Comparison of ENCODE assay signal across 25 cellular contexts in the genomic region with DNA sequence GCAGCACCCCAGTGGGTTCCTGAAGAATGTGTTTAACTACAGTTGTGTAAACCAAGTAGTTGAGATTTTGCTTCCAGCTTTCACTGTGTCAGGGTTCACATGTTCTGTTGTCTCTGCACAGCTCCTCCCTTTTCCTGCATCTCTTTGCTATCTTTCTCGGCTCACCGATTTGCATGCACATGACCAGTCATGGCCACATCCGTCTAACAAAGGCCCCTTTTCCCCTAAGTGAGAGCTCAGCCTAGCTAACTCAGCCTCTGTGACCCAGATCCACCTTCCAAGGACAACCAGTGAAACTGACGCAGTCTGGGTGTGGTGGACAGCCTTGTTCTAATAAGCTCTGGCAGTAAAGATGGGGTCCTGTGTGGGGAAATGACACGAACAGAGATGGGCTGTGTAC.
DNase-seq lines count a peak whose midpoint lies in the region; ATAC-seq and TF ChIP-seq lines count a peak whose summit lies in the region.
"Had no signal": no experiment of that assay in that cellular context is flagged by ENCODE, and none has a peak within 500 bp of the region (broad histone marks: within the 10 kb centered on the region; RNA-seq: fewer than 3 reads in every experiment).

No MANE protein-coding gene starts in this region.

- no peaks in the 10 kb centered on the region for H3K4me1 Mint-ChIP-seq in T-helper 17 cell
- H3K4me1 Mint-ChIP-seq in MCF 10A (ENCODE audit: insufficient read depth, unreplicated experiment), result no peaks in the 10 kb centered on the region
- H3K4me1 Mint-ChIP-seq: activated naive CD8-positive, alpha-beta T cell treated with anti-CD3 and anti-CD28 coated beads, Interleukin-2, amount 50 U/mL, for 24 hours; brain; CD4-positive, CD25-positive, alpha-beta regulatory T cell; mesothelial cell of epicardium had no signal

- H3K9me3 Mint-ChIP-seq in MCF 10A (ENCODE audit: unreplicated experiment), result no peaks in the 10 kb centered on the region
- H3K9me3 Mint-ChIP-seq: activated CD8-positive, alpha-beta T cell treated with anti-CD3 and anti-CD28 coated beads for 36 hours; brain; mesothelial cell of epicardium had no signal

- H3K4me3 ChIP-seq in OCI-LY7 (ENCODE audit: low read depth, low read length, poor library complexity, severe bottlenecking) (no peak overlapping the region), right atrium auricular region (no peak overlapping the region), trophoblast cell (ENCODE audit: low read depth, low read length) (no peak overlapping the region)
- H3K4me3 ChIP-seq: prostate gland, testis had no signal

- H3K18ac ChIP-seq in trophoblast cell (ENCODE audit: low read length), result no peak overlapping the region

- no peak overlapping the region for H4K12ac ChIP-seq in trophoblast cell (ENCODE audit: low read depth, low read length)

- no peak overlapping the region for H3K9ac ChIP-seq in trophoblast cell (ENCODE audit: low read length)

- no peak overlapping the region for H3K14ac ChIP-seq in trophoblast cell (ENCODE audit: low read length)

- no peak overlapping the region for H3K4me3 Mint-ChIP-seq in T-helper 17 cell
- H3K4me3 Mint-ChIP-seq in MCF 10A (ENCODE audit: unreplicated experiment), result no peak overlapping the region
- H3K4me3 Mint-ChIP-seq: activated CD8-positive, alpha-beta T cell treated with anti-CD3 and anti-CD28 coated beads for 36 hours; activated naive CD8-positive, alpha-beta T cell treated with anti-CD3 and anti-CD28 coated beads, Interleukin-2, amount 50 U/mL, for 24 hours; brain; CD4-positive, CD25-positive, alpha-beta regulatory T cell; mesothelial cell of epicardium had no signal

- H3K27me3 Mint-ChIP-seq in T-helper 17 cell, result no peaks in the 10 kb centered on the region
- H3K27me3 Mint-ChIP-seq in MCF 10A (ENCODE audit: insufficient read depth, unreplicated experiment), result no peaks in the 10 kb centered on the region
- H3K27me3 Mint-ChIP-seq: activated CD8-positive, alpha-beta T cell treated with anti-CD3 and anti-CD28 coated beads for 36 hours; activated naive CD8-positive, alpha-beta T cell treated with anti-CD3 and anti-CD28 coated beads, Interleukin-2, amount 50 U/mL, for 24 hours; brain; CD4-positive, CD25-positive, alpha-beta regulatory T cell had no signal

- no peak overlapping the region for H4K91ac ChIP-seq in trophoblast cell (ENCODE audit: low read depth, low read length)

- no peak overlapping the region for H3K27ac ChIP-seq in OCI-LY7 (ENCODE audit: low read depth, low read length, poor library complexity, severe bottlenecking)
- H3K27ac ChIP-seq in right atrium auricular region, result peak overlapping the region; percentile 21 to 33
- no peak overlapping the region for H3K27ac ChIP-seq in trophoblast cell (ENCODE audit: low read depth, low read length)
- H3K27ac ChIP-seq: prostate gland, testis had no signal

- no peaks in the 10 kb centered on the region for H3K9me2 ChIP-seq in OCI-LY7 (ENCODE audit: insufficient read depth, low read length)

- H3K79me2 ChIP-seq in OCI-LY7 (ENCODE audit: insufficient read depth, low read depth, low read length) (no peaks in the 10 kb centered on the region), trophoblast cell (ENCODE audit: control insufficient read depth, insufficient read depth, low read length, poor library complexity) (no peaks in the 10 kb centered on the region)

- no peak for TF ChIP-seq CTCF in OCI-LY7 (conservative IDR thresholded peaks at IDR 0.05; ENCODE audit: low read length)
- TF ChIP-seq CTCF in right atrium auricular region (IDR thresholded peaks at IDR 0.05), result no peak
- no peak for TF ChIP-seq CTCF in omental fat pad (IDR thresholded peaks at IDR 0.05)
- no peak for TF ChIP-seq CTCF in MCF 10A (IDR thresholded peaks at IDR 0.05; ENCODE audit: unreplicated experiment)

- no peak overlapping the region for H2BK12ac ChIP-seq in trophoblast cell (ENCODE audit: low read length)

- H3K27ac Mint-ChIP-seq in T-helper 17 cell (no peak overlapping the region), MCF 10A (ENCODE audit: low read depth, unreplicated experiment) (no peak overlapping the region)
- H3K27ac Mint-ChIP-seq: activated CD8-positive, alpha-beta T cell treated with anti-CD3 and anti-CD28 coated beads for 36 hours; activated naive CD8-positive, alpha-beta T cell treated with anti-CD3 and anti-CD28 coated beads, Interleukin-2, amount 50 U/mL, for 24 hours; brain; CD4-positive, CD25-positive, alpha-beta regulatory T cell; mesothelial cell of epicardium had no signal

- no peaks in the 10 kb centered on the region for H3K27me3 ChIP-seq in right atrium auricular region
- no peaks in the 10 kb centered on the region for H3K27me3 ChIP-seq in trophoblast cell (ENCODE audit: insufficient read depth, low read length)
- H3K27me3 ChIP-seq: testis had no signal

- H3K36me3 ChIP-seq in OCI-LY7 (ENCODE audit: insufficient read depth, low read length) (no peaks in the 10 kb centered on the region), right atrium auricular region (peaks cover 67% of the 10 kb centered on the region), trophoblast cell (ENCODE audit: control insufficient read depth in 1 of 2, insufficient read depth in 2 of 2, low read length in 2 of 2) (peaks cover 0 to 1% of the 10 kb centered on the region in 2 experiments)
- H3K36me3 ChIP-seq: prostate gland had no signal

- H2AFZ ChIP-seq in OCI-LY7 (ENCODE audit: low read length), result no peak overlapping the region
- H2AFZ ChIP-seq in trophoblast cell (ENCODE audit: insufficient read depth, low read length, poor library complexity), result no peak overlapping the region

- CTCF ChIA-PET in OCI-LY7 (lab: Charles Lee; ENCODE audit: unreplicated experiment) (no interaction called here), MCF 10A (lab: Yijun Ruan, JAX) (interaction anchor here (0.6 to 3.5 kb wide), 12 partner anchors 9 to 156 kb away, joined by 3 to 21 read pairs (median 5); no protein-coding TSS in a partner anchor)

- no peak overlapping the region for H4K8ac ChIP-seq in trophoblast cell (ENCODE audit: low read depth, low read length)

- H3K36me3 Mint-ChIP-seq in T-helper 17 cell (ENCODE audit: low read depth) (no peaks in the 10 kb centered on the region), MCF 10A (ENCODE audit: insufficient read depth, unreplicated experiment) (no peaks in the 10 kb centered on the region)
- H3K36me3 Mint-ChIP-seq: brain; CD4-positive, CD25-positive, alpha-beta regulatory T cell; mesothelial cell of epicardium had no signal

- H4K20me1 ChIP-seq in OCI-LY7 (ENCODE audit: insufficient read depth, low read length), result no peaks in the 10 kb centered on the region

- peak; percentile 92 for ATAC-seq in GM18867 (IDR thresholded peaks at IDR 0.05; ENCODE audit: unreplicated experiment)
- no peak for ATAC-seq in T-helper 17 cell
- ATAC-seq in omental fat pad (ENCODE audit: low FRiP score), result no peak
- ATAC-seq: activated CD8-positive, alpha-beta T cell treated with anti-CD3 and anti-CD28 coated beads for 36 hours; activated naive CD8-positive, alpha-beta T cell treated with anti-CD3 and anti-CD28 coated beads, Interleukin-2, amount 50 U/mL, for 24 hours; left lobe of liver had no signal

- intact Hi-C loops in OCI-LY7 (cut with micrococcal nuclease; ENCODE audit: unreplicated experiment) (no loop called here), MCF 10A (cut with micrococcal nuclease) (loop anchor here (10.0 kb wide), 1 partner anchor 195 kb away; no protein-coding TSS in a partner anchor)

- peak overlapping the region; percentile 24 for H3K23ac ChIP-seq in trophoblast cell (ENCODE audit: low read length)

- DNase-seq in OCI-LY7 (ENCODE audit: low spot score), result peak; percentile 4
- no peak for DNase-seq in right atrium auricular region (ENCODE audit: low spot score)
- DNase-seq in trophoblast cell, result no peak
- no peak for DNase-seq in T-helper 17 cell
- DNase-seq in omental fat pad (ENCODE audit: low spot score), result no peak
- DNase-seq in MCF 10A (ENCODE audit: unreplicated experiment), result no peak
- no peak for DNase-seq in stimulated activated CD4-positive, alpha-beta T cell treated with anti-CD3 and anti-CD28 coated beads, Interleukin-4, amount 100 ng/mL, for 4 hours
- DNase-seq: activated CD8-positive, alpha-beta T cell treated with anti-CD3 and anti-CD28 coated beads for 36 hours; activated effector memory CD4-positive, alpha-beta T cell treated with anti-CD3 and anti-CD28 coated beads, Interleukin-2, amount 50 U/mL, for 16 hours; activated naive CD8-positive, alpha-beta T cell treated with anti-CD3 and anti-CD28 coated beads, Interleukin-2, amount 50 U/mL, for 24 hours; activated T-cell treated with anti-CD3 and anti-CD28 coated beads for 4 hours; CD4-positive, CD25-positive, alpha-beta regulatory T cell; Karpas-422; NCI-H1092 treated with DMSO at 0.1 percent for 48 hours; NCI-H2081; small intestine; stimulated activated CD4-positive, alpha-beta T cell treated with anti-CD3 and anti-CD28 coated beads, Interleukin-2, amount 100 ng/mL, for 24 hours; stimulated activated naive CD4-positive, alpha-beta T cell; T1000; testis had no signal

- WGBS in trophoblast cell (ENCODE audit: extremely low coverage, insufficient coverage, insufficient read length), result no CpG with 5 or more reads among the region's 5 CpGs

- H3K4me1 ChIP-seq in OCI-LY7 (ENCODE audit: insufficient read depth, low read length, poor library complexity, severe bottlenecking) (no peaks in the 10 kb centered on the region), right atrium auricular region (peaks cover 0 to 13% of the 10 kb centered on the region in 2 donors), trophoblast cell (ENCODE audit: control insufficient read depth in 1 of 2, insufficient read depth in 2 of 2, low read length in 2 of 2) (peaks cover 0 to 3% of the 10 kb centered on the region in 2 experiments)
- H3K4me1 ChIP-seq: prostate gland, testis had no signal

- H3K4me2 ChIP-seq in OCI-LY7 (ENCODE audit: low read length), result no peak overlapping the region
- no peak overlapping the region for H3K4me2 ChIP-seq in trophoblast cell (ENCODE audit: low read length)

- no peaks in the 10 kb centered on the region for H3K79me1 ChIP-seq in trophoblast cell (ENCODE audit: low read length)

- POLR2A ChIA-PET in OCI-LY7 (lab: Charles Lee) (no interaction called here), MCF 10A (lab: Yijun Ruan, JAX) (no interaction called here)

- H3K4ac ChIP-seq in trophoblast cell (ENCODE audit: low read depth, low read length), result no peak overlapping the region

- no TSS peak for BruUV-seq in OCI-LY7 (replicated peaks; lab: Mats Ljungman, UMichigan)
- no TSS peak for BruUV-seq in MCF 10A (replicated peaks; lab: Mats Ljungman, UMichigan)

- no peak overlapping the region for H2BK120ac ChIP-seq in trophoblast cell (ENCODE audit: insufficient read depth, low read length, poor library complexity)

- H3K9me3 ChIP-seq in OCI-LY7 (ENCODE audit: low read length), result no peaks in the 10 kb centered on the region
- H3K9me3 ChIP-seq in right atrium auricular region, result no peaks in the 10 kb centered on the region
- H3K9me3 ChIP-seq in trophoblast cell (ENCODE audit: insufficient read depth, low read depth, low read length), result no peaks in the 10 kb centered on the region
- H3K9me3 ChIP-seq in T-helper 17 cell (ENCODE audit: control insufficient read depth, low read length, poor library complexity, severe bottlenecking), result no peaks in the 10 kb centered on the region
- H3K9me3 ChIP-seq: prostate gland, testis had no signal

- H2AK5ac ChIP-seq in trophoblast cell (ENCODE audit: low read length), result no peak overlapping the region

- H2BK5ac ChIP-seq in trophoblast cell (ENCODE audit: low read depth, low read length, poor library complexity), result no peak overlapping the region

Comparison
In these comparisons a context has a peak if more than half of its experiments do, and no peak if none do; other contexts are left out.
1. H3K27ac ChIP-seq: peak in right atrium auricular region (2 of 2); none in OCI-LY7 (single experiment) and trophoblast cell (single experiment).